8 cellular contexts compared by ENCODE assay signal in genomic region chr6:44655368-44656342, GRCh38.
A peak's percentile ranks its signal among the peaks of the same experiment; 100 is the strongest.
DNase-seq lines count a peak whose midpoint lies in the region; ATAC-seq and TF ChIP-seq lines count a peak whose summit lies in the region.

No MANE protein-coding gene starts in this region.

- H3K27me3 ChIP-seq in AG04450 (ENCODE audit: control insufficient read depth, insufficient read depth, low read length) (peaks cover 4% of the 10 kb centered on the region), sigmoid colon (no peaks in the 10 kb centered on the region)

- 31 to 36% methylated on average over 26 of the region's 26 CpGs for WGBS in sigmoid colon, 2 donors

- peak; percentile 65 for ATAC-seq in GM19351 (IDR thresholded peaks at IDR 0.05; ENCODE audit: unreplicated experiment)
- no peak for ATAC-seq in HG02588 (IDR thresholded peaks at IDR 0.05; ENCODE audit: unreplicated experiment)

- H3K9me3 ChIP-seq in AG04450 (ENCODE audit: control insufficient read depth, insufficient read depth, low read length) (no peaks in the 10 kb centered on the region), sigmoid colon (no peaks in the 10 kb centered on the region)

- no peak overlapping the region; the same call in 1 of the 2 replicates for H3K4me3 ChIP-seq in AG04450 (ENCODE audit: low read depth, low read length)
- H3K4me3 ChIP-seq in NB4 (ENCODE audit: low read depth, low read length) = no peak overlapping the region
- no peak overlapping the region for H3K4me3 ChIP-seq in sigmoid colon

- intact Hi-C loops in sigmoid colon (cut with DNase I) = loop anchor here (2.0 to 10.0 kb wide), 5 partner anchors 178 to 1267 kb away; partner anchors contain the start of gene SUPT3H

- peak; percentile 92 for TF ChIP-seq CTCF in AG04450 (IDR thresholded peaks at IDR 0.05; ENCODE audit: low read depth, low read length)
- peak; percentile 93 for TF ChIP-seq CTCF in NB4 (IDR thresholded peaks at IDR 0.05; ENCODE audit: low read depth, low read length)
- TF ChIP-seq CTCF in sigmoid colon (IDR thresholded peaks at IDR 0.05) = peak; percentile 76 to 93 (median 90)

- DNase-seq in AG04450 (ENCODE audit: low read depth, low spot score) (no peak), NB4 (ENCODE audit: low read depth) (peak; percentile 87), T-helper 9 cell (peak; percentile 74), amygdala (lab: John Stamatoyannopoulos, UW) (peak in 46 of 56 donors; percentile 4 to 75 (median 34)), hepatic stellate cell (ENCODE audit: low spot score) (peak; percentile 66), sigmoid colon (peak; percentile 93)

- TF ChIP-seq POLR2A in NB4 (IDR thresholded peaks at IDR 0.05; ENCODE audit: extremely low read depth, insufficient read length) (no peak), sigmoid colon (IDR thresholded peaks at IDR 0.05) (no peak)

- POLR2A ChIA-PET in AG04450 (lab: Yijun Ruan, JAX) = no interaction called here

- TF ChIP-seq EP300 in sigmoid colon (IDR thresholded peaks at IDR 0.05) = peak in 2 of 4 donors; percentile 39 to 84

- H3K27ac ChIP-seq in AG04450 (ENCODE audit: low read depth, low read length) (no peak overlapping the region), sigmoid colon (no peak overlapping the region)

- H3K36me3 ChIP-seq in sigmoid colon = no peaks in the 10 kb centered on the region

- H3K4me1 ChIP-seq in sigmoid colon = peaks cover 0 to 24% (median 16%) of the 10 kb centered on the region in 4 donors

- CTCF ChIA-PET in AG04450 (lab: Charles Lee) = interaction anchor here (0.6 to 3.5 kb wide), 52 partner anchors 9 to 1435 kb away, joined by 3 to 26 read pairs (median 4); partner anchors contain the start of gene SUPT3H
